ENCODE assay signal across 1 cellular context in the genomic region with DNA sequence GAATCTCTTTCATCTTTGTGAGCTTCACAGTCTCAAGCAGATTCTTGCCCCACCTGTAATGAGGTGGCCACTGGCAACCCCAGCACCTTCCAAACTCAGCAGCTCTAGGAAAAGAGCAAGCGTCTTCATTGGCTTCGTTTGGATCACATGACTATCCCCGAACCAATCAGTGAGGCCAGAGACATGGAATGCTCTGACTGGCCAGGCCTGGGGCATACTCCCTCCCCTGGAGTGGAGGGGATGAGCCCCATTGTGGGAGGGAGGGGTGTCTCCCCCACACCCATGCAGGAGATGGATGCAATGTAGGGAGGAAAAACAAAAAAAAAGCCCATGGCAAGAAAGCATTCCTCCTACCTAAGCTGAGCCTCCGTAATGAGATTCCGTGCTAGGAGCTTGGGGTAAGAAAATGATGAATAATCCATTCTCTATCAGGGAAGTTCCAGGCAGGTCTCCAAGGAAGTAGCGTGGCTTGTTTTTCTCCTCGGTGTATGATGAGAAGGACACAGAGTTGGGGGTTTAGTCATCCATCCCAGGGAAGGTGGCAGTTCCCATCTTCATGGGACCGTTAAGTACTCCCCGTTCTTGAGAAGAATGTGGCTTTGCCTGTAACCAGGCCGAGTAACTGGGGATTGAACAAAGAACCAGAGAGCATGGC.
TF ChIP-seq lines count a peak whose summit lies in the region.

No MANE protein-coding gene starts in this region.

TF ChIP-seq in K562, 482 proteins besides CTCF, POLR2A, EP300 and RAD21 (continued from another document):
- TF ChIP-seq ARID2 (IDR thresholded peaks at IDR 0.05) (no peak), FOXK1 (CRISPR knock-in tag; IDR thresholded peaks at IDR 0.05; ENCODE audit: borderline replicate concordance) (no peak), ZC3H8 (IDR thresholded peaks at IDR 0.05) (no peak), ZZZ3 (IDR thresholded peaks at IDR 0.05) (no peak)
